ENCODE assay signal across 15 cellular contexts in the genomic region with DNA sequence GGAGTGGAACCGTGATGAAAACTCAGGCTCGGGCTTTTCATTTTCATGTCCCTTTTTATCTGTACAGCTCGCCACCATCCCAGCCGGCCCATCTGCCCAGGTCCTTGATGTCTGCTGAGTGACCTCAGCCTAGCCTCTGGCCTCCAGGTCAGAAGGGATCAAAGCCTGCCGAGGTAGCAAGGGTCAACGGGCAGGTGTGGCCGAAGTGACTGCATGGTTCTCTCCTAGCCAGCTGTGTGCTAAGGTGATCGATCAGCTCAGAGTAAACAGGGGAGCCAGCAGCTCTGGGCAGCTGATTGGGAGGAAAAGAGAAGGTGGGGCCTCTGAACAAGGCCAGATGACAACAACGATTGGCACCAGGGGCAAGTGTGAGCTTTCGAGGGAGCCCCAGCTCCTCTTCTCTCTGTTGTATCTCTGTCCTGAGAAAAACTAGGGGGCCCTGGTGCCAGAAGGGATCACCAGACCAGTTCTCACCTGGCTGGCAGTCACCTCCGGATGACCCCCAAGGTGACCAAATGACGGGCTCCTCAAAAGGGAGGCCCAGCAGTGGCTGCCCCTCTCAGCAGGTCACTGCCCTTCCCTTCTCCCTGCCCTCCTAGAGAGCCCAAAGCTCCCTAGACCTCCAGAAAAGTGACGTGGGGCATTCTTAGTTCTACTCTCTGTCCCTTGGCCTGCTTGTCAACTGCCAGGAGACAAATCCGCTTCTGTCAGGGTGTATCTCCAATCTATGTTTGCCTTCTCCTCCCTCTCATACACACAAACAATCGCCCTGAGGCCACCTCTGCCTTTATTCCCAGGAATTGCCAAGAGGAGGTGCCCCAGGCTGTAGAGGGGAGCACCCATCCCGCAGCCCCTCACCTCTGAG. TPM values are rescaled to one million over a fixed set of nuclear protein-coding genes. Genes with fewer than 3 reads are reported as not detected.
"Had no signal": no experiment of that assay in that cellular context is flagged by ENCODE, and none has a peak within 500 bp of the region (broad histone marks: within the 10 kb centered on the region; RNA-seq: fewer than 3 reads in every experiment).

No MANE protein-coding gene starts in this region.

- H3K4me3 ChIP-seq: gastroesophageal sphincter, neural progenitor cell, smooth muscle cell, tibial nerve had no signal

- H3K36me3 ChIP-seq: gastroesophageal sphincter, neural progenitor cell, tibial nerve had no signal

- H3K9me3 ChIP-seq: gastroesophageal sphincter, tibial nerve had no signal

- ATAC-seq: activated CD4-positive, alpha-beta T cell treated with anti-CD3 and anti-CD28 coated beads for 36 hours; activated T-helper 17 cell treated with anti-CD3 and anti-CD28 coated beads, Interleukin-2, amount 50 U/mL, for 72 hours; gastroesophageal sphincter; stimulated activated memory B cell treated with anti-CD40 and anti-IgM and Interleukin-4, amounts not matched to agents 10 μg/mL and 1 μg/mL and 100 μg/mL, for 72 hours had no signal

- DNase-seq: activated CD4-positive, alpha-beta T cell treated with anti-CD3 and anti-CD28 coated beads for 36 hours; activated naive CD4-positive, alpha-beta T cell treated with anti-CD3 and anti-CD28 coated beads for 36 hours; central memory CD4-positive, alpha-beta T cell; dermis blood vessel endothelial cell; hippocampal formation; mammary epithelial cell; T-helper 9 cell had no signal

- H3K27ac Mint-ChIP-seq: activated CD4-positive, alpha-beta T cell treated with anti-CD3 and anti-CD28 coated beads for 36 hours; activated naive CD4-positive, alpha-beta T cell treated with anti-CD3 and anti-CD28 coated beads for 36 hours; activated T-helper 17 cell treated with anti-CD3 and anti-CD28 coated beads, Interleukin-2, amount 50 U/mL, for 72 hours; neural progenitor cell; stimulated activated memory B cell treated with anti-CD40 and anti-IgM and Interleukin-4, amounts not matched to agents 10 μg/mL and 1 μg/mL and 100 μg/mL, for 72 hours had no signal

- H3K9me3 Mint-ChIP-seq: activated naive CD4-positive, alpha-beta T cell treated with anti-CD3 and anti-CD28 coated beads for 36 hours; activated T-helper 17 cell treated with anti-CD3 and anti-CD28 coated beads, Interleukin-2, amount 50 U/mL, for 72 hours; neural progenitor cell had no signal

- H3K36me3 Mint-ChIP-seq: neural progenitor cell; stimulated activated memory B cell treated with anti-CD40 and anti-IgM and Interleukin-4, amounts not matched to agents 10 μg/mL and 1 μg/mL and 100 μg/mL, for 72 hours had no signal

- H3K27ac ChIP-seq: gastroesophageal sphincter, neural progenitor cell, tibial nerve had no signal

- H3K4me1 Mint-ChIP-seq: activated CD4-positive, alpha-beta T cell treated with anti-CD3 and anti-CD28 coated beads for 36 hours; activated T-helper 17 cell treated with anti-CD3 and anti-CD28 coated beads, Interleukin-2, amount 50 U/mL, for 72 hours had no signal

- H3K4me3 Mint-ChIP-seq: activated CD4-positive, alpha-beta T cell treated with anti-CD3 and anti-CD28 coated beads for 36 hours; activated naive CD4-positive, alpha-beta T cell treated with anti-CD3 and anti-CD28 coated beads for 36 hours; activated T-helper 17 cell treated with anti-CD3 and anti-CD28 coated beads, Interleukin-2, amount 50 U/mL, for 72 hours; stimulated activated memory B cell treated with anti-CD40 and anti-IgM and Interleukin-4, amounts not matched to agents 10 μg/mL and 1 μg/mL and 100 μg/mL, for 72 hours had no signal

RNA-seq across cellular contexts. Expression of a gene that starts 3.4 kb away (rescaled TPM):
- total RNA-seq: activated T-helper 17 cell treated with anti-CD3 and anti-CD28 coated beads, Interleukin-2, amount 50 U/mL, for 72 hours; epithelial cell of proximal tubule had no signal
- polyA plus RNA-seq: mammary epithelial cell, smooth muscle cell had no signal

RNA-seq across cellular contexts. Expression of a gene that starts 52.1 kb away (rescaled TPM):
- total RNA-seq: activated naive CD4-positive, alpha-beta T cell treated with anti-CD3 and anti-CD28 coated beads for 36 hours; epithelial cell of proximal tubule; gastroesophageal sphincter; SK-MEL-5 had no signal
- polyA plus RNA-seq: mammary epithelial cell had no signal
